In the genomic region with DNA sequence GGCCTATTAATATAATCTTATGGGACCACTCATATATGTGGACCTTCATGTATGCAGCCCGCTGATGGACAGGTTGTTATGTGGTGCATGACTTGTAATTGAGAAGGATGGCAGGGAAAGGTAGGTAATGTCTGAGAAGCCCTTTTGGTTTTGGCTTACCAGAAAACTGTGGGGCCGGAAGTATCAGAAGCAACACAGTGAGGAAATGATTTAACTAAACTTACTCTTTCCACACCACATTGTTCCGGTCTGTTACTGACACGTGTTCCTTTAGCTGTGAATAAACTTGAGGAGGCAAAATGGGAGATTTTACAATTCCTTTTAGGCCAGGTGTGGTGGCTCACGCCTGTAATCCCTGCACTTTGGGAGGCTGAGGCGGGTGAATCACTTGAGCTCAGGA, we compare ENCODE assay signal across 25 cellular contexts. TPM values are rescaled to one million over a fixed set of nuclear protein-coding genes. Genes with fewer than 3 reads are reported as not detected.
A peak's percentile ranks its signal among the peaks of the same experiment; 100 is the strongest.
DNase-seq lines count a peak whose midpoint lies in the region; ATAC-seq and TF ChIP-seq lines count a peak whose summit lies in the region.
"Had no signal": no experiment of that assay in that cellular context is flagged by ENCODE, and none has a peak within 500 bp of the region (broad histone marks: within the 10 kb centered on the region; RNA-seq: fewer than 3 reads in every experiment).

No MANE protein-coding gene starts in this region.

- H4K20me1 ChIP-seq in MM.1S (ENCODE audit: insufficient read depth, low read length): no peaks in the 10 kb centered on the region

- POLR2A ChIA-PET in activated CD4-positive, alpha-beta memory T cell treated with anti-CD3 and anti-CD28 coated beads, Interleukin-2, amount 10 ng/mL, durations not matched to agents 7 days and 5 days (lab: Charles Lee): interaction anchor here (0.9 kb wide), 1 partner anchor 9 kb away, joined by 3 read pairs; no protein-coding TSS in a partner anchor
- POLR2A ChIA-PET in activated CD4-positive, alpha-beta memory T cell treated with anti-CD3 and anti-CD28 coated beads for 36 hours (lab: Charles Lee): interaction anchor here (1.5 kb wide), 1 partner anchor 33 kb away, joined by 3 read pairs; the partner anchor contains the start of gene KIF1B
- POLR2A ChIA-PET in GM10248 (lab: Yijun Ruan, JAX): no interaction called here

- H3F3A ChIP-seq in MM.1S (ENCODE audit: insufficient read depth, low read length): no peaks in the 10 kb centered on the region

- no peak for TF ChIP-seq POLR2A in spleen (IDR thresholded peaks at IDR 0.05)

- no peak overlapping the region for H3K9ac ChIP-seq in MM.1S (ENCODE audit: low read length)

- peaks cover 2% of the 10 kb centered on the region for H3K9me3 Mint-ChIP-seq in activated CD4-positive, alpha-beta memory T cell treated with anti-CD3 and anti-CD28 coated beads, Interleukin-2, amount 10 ng/mL, durations not matched to agents 7 days and 5 days
- H3K9me3 Mint-ChIP-seq in activated CD4-positive, alpha-beta memory T cell treated with anti-CD3 and anti-CD28 coated beads for 36 hours: no peaks in the 10 kb centered on the region
- H3K9me3 Mint-ChIP-seq: CD4-positive, alpha-beta memory T cell; dendritic cell treated with granulocyte-macrophage colony-stimulating factor and Interleukin-4, amounts not matched to agents 40 ng/mL and 50 ng/mL, for 4 days; naive B cell had no signal

- H3K9me2 ChIP-seq in MM.1S (replicated peaks; ENCODE audit: insufficient read depth, low read length): no peaks in the 10 kb centered on the region

- no peak overlapping the region for H3K4me2 ChIP-seq in MM.1S (ENCODE audit: low read depth, low read length)

- H3K79me2 ChIP-seq in MM.1S (ENCODE audit: low read length): peaks cover 56% of the 10 kb centered on the region

- H3K4me1 ChIP-seq in MM.1S (ENCODE audit: low read length): no peaks in the 10 kb centered on the region
- peaks cover 0 to 23% (median 8%) of the 10 kb centered on the region in 6 donors for H3K4me1 ChIP-seq in spleen
- H3K4me1 ChIP-seq in ascending aorta: no peaks in the 10 kb centered on the region

- H2AFZ ChIP-seq in MM.1S (ENCODE audit: low read length): no peak overlapping the region

- DNase-seq in activated CD4-positive, alpha-beta memory T cell treated with anti-CD3 and anti-CD28 coated beads, Interleukin-2, amount 10 ng/mL, durations not matched to agents 7 days and 5 days: peak; percentile 19
- no peak for DNase-seq in activated CD4-positive, alpha-beta memory T cell treated with anti-CD3 and anti-CD28 coated beads for 36 hours
- DNase-seq in MM.1S (peak; percentile 34), spleen (no peak), GM10248 (ENCODE audit: extremely low spot score) (no peak), ascending aorta (ENCODE audit: low spot score in 2 of 2) (no peak), EL (no peak)
- DNase-seq: activated CD4-positive, alpha-beta T cell treated with anti-CD3 and anti-CD28 coated beads for 48 hours; activated CD8-positive, alpha-beta memory T cell treated with anti-CD3 and anti-CD28 coated beads, Interleukin-2, amount 50 U/mL, for 48 hours; activated effector memory CD4-positive, alpha-beta T cell treated with anti-CD3 and anti-CD28 coated beads, Interleukin-2, amount 50 U/mL, for 16 hours; activated naive CD8-positive, alpha-beta T cell treated with anti-CD3 and anti-CD28 coated beads, Interleukin-2, amount 10 ng/mL, durations not matched to agents 7 days and 5 days; central memory CD4-positive, alpha-beta T cell; KBM-7; left lung; naive B cell; NCI-H1436; NCI-H2081 treated with DMSO at 0.1 percent for 48 hours; NCI-H446; NCI-H82; stimulated activated naive CD8-positive, alpha-beta T cell treated with anti-CD3 and anti-CD28 coated beads, Interleukin-15, Interleukin-2, amounts not matched to agents 100 U/mL and 50 U/mL, for 24 hours; testis had no signal

- intact Hi-C loops in activated CD4-positive, alpha-beta memory T cell treated with anti-CD3 and anti-CD28 coated beads for 36 hours (cut with micrococcal nuclease): no loop called here
- intact Hi-C loops in spleen (cut with DNase I; ENCODE audit: low total_unique reads): no loop called here
- intact Hi-C loops in ascending aorta (cut with DNase I): no loop called here

- H3K27ac ChIP-seq in MM.1S (ENCODE audit: low read length): no peak overlapping the region; the same call in 1 of the 2 replicates
- H3K27ac ChIP-seq in spleen: peak overlapping the region in 7 of 8 donors; percentile 57 to 89 (median 83)
- H3K27ac ChIP-seq in ascending aorta: no peak overlapping the region
- H3K27ac ChIP-seq: testis had no signal

- H3K36me3 ChIP-seq in MM.1S (replicated peaks; ENCODE audit: insufficient read depth, low read length) (no peaks in the 10 kb centered on the region), spleen (no peaks in the 10 kb centered on the region), ascending aorta (no peaks in the 10 kb centered on the region)
- H3K36me3 ChIP-seq: left lung had no signal

- 56 to 81% (median 73%) methylated on average over 6 of the region's 6 CpGs for WGBS in spleen, 5 donors

- no peak overlapping the region for H3K4me3 Mint-ChIP-seq in activated CD4-positive, alpha-beta memory T cell treated with anti-CD3 and anti-CD28 coated beads, Interleukin-2, amount 10 ng/mL, durations not matched to agents 7 days and 5 days
- no peak overlapping the region for H3K4me3 Mint-ChIP-seq in activated CD4-positive, alpha-beta memory T cell treated with anti-CD3 and anti-CD28 coated beads for 36 hours
- H3K4me3 Mint-ChIP-seq: activated naive CD8-positive, alpha-beta T cell treated with anti-CD3 and anti-CD28 coated beads, Interleukin-2, amount 10 ng/mL, durations not matched to agents 7 days and 5 days; CD4-positive, alpha-beta memory T cell; dendritic cell treated with granulocyte-macrophage colony-stimulating factor and Interleukin-4, amounts not matched to agents 40 ng/mL and 50 ng/mL, for 4 days had no signal

- ATAC-seq in esophagus mucosa: peak; percentile 14
- ATAC-seq: left lung; SK-N-SH treated with all-trans-retinoic acid at 6 μM for 48 hours; stimulated activated naive CD8-positive, alpha-beta T cell treated with anti-CD3 and anti-CD28 coated beads, Interleukin-15, Interleukin-2, amounts not matched to agents 100 U/mL and 50 U/mL, for 24 hours had no signal

- peak overlapping the region; percentile 62 for H3K27ac Mint-ChIP-seq in activated CD4-positive, alpha-beta memory T cell treated with anti-CD3 and anti-CD28 coated beads, Interleukin-2, amount 10 ng/mL, durations not matched to agents 7 days and 5 days
- no peak overlapping the region for H3K27ac Mint-ChIP-seq in activated CD4-positive, alpha-beta memory T cell treated with anti-CD3 and anti-CD28 coated beads for 36 hours
- H3K27ac Mint-ChIP-seq: activated naive CD8-positive, alpha-beta T cell treated with anti-CD3 and anti-CD28 coated beads, Interleukin-2, amount 10 ng/mL, durations not matched to agents 7 days and 5 days; dendritic cell treated with granulocyte-macrophage colony-stimulating factor and Interleukin-4, amounts not matched to agents 40 ng/mL and 50 ng/mL, for 4 days had no signal

- peaks cover 7% of the 10 kb centered on the region for H3K36me3 Mint-ChIP-seq in activated CD4-positive, alpha-beta memory T cell treated with anti-CD3 and anti-CD28 coated beads, Interleukin-2, amount 10 ng/mL, durations not matched to agents 7 days and 5 days (ENCODE audit: low read depth)
- peaks cover 1% of the 10 kb centered on the region for H3K36me3 Mint-ChIP-seq in activated CD4-positive, alpha-beta memory T cell treated with anti-CD3 and anti-CD28 coated beads for 36 hours
- H3K36me3 Mint-ChIP-seq: naive B cell had no signal

- H3K4me1 Mint-ChIP-seq in activated CD4-positive, alpha-beta memory T cell treated with anti-CD3 and anti-CD28 coated beads, Interleukin-2, amount 10 ng/mL, durations not matched to agents 7 days and 5 days: peaks cover 13% of the 10 kb centered on the region
- peaks cover 6% of the 10 kb centered on the region for H3K4me1 Mint-ChIP-seq in activated CD4-positive, alpha-beta memory T cell treated with anti-CD3 and anti-CD28 coated beads for 36 hours (ENCODE audit: low read depth)

- H3K27me3 ChIP-seq in MM.1S (replicated peaks; ENCODE audit: insufficient read depth, low read length) (no peaks in the 10 kb centered on the region), spleen (replicated peaks in 1 of 7) (no peaks in the 10 kb centered on the region), ascending aorta (no peaks in the 10 kb centered on the region)
- H3K27me3 ChIP-seq: left lung, testis had no signal

- H3K4me3 ChIP-seq in MM.1S (ENCODE audit: low read length) (no peak overlapping the region), spleen (peak overlapping the region in 1 of 8 donors; percentile 35), ascending aorta (no peak overlapping the region)
- H3K4me3 ChIP-seq: left lung, testis had no signal

- CTCF ChIA-PET in activated CD4-positive, alpha-beta memory T cell treated with anti-CD3 and anti-CD28 coated beads, Interleukin-2, amount 10 ng/mL, durations not matched to agents 7 days and 5 days (lab: Charles Lee): no interaction called here
- CTCF ChIA-PET in activated CD4-positive, alpha-beta memory T cell treated with anti-CD3 and anti-CD28 coated beads for 36 hours (lab: Charles Lee): interaction anchor here (0.6 to 0.8 kb wide), 2 partner anchors 33 to 251 kb away, joined by 3 read pairs; no protein-coding TSS in a partner anchor
- CTCF ChIA-PET in GM10248 (lab: Yijun Ruan, JAX): no interaction called here

- no peak for TF ChIP-seq CTCF in MM.1S (IDR thresholded peaks at IDR 0.05; ENCODE audit: low read length)
- no peak for TF ChIP-seq CTCF in spleen (IDR thresholded peaks at IDR 0.05 in 8 of 11, conservative IDR thresholded peaks at IDR 0.05 in 3 of 11)
- TF ChIP-seq CTCF in GM10248 (IDR thresholded peaks at IDR 0.05; ENCODE audit: control extremely low read depth, extremely low read depth, low read depth, missing control alignments): no peak
- TF ChIP-seq CTCF in ascending aorta (IDR thresholded peaks at IDR 0.05): no peak

- H3K9me3 ChIP-seq in MM.1S (replicated peaks; ENCODE audit: insufficient read depth, low read length) (no peaks in the 10 kb centered on the region), spleen (no peaks in the 10 kb centered on the region), ascending aorta (no peaks in the 10 kb centered on the region)
- H3K9me3 ChIP-seq: left lung, testis had no signal

- H3K27me3 Mint-ChIP-seq in activated CD4-positive, alpha-beta memory T cell treated with anti-CD3 and anti-CD28 coated beads, Interleukin-2, amount 10 ng/mL, durations not matched to agents 7 days and 5 days: no peaks in the 10 kb centered on the region
- no peaks in the 10 kb centered on the region for H3K27me3 Mint-ChIP-seq in activated CD4-positive, alpha-beta memory T cell treated with anti-CD3 and anti-CD28 coated beads for 36 hours
- H3K27me3 Mint-ChIP-seq: activated naive CD8-positive, alpha-beta T cell treated with anti-CD3 and anti-CD28 coated beads, Interleukin-2, amount 10 ng/mL, durations not matched to agents 7 days and 5 days; CD4-positive, alpha-beta memory T cell; dendritic cell treated with granulocyte-macrophage colony-stimulating factor and Interleukin-4, amounts not matched to agents 40 ng/mL and 50 ng/mL, for 4 days; naive B cell had no signal

RNA-seq across cellular contexts. Expression of gene KIF1B, which starts 32.4 kb away (rescaled TPM):
- total RNA-seq in activated CD4-positive, alpha-beta memory T cell treated with anti-CD3 and anti-CD28 coated beads, Interleukin-2, amount 10 ng/mL, durations not matched to agents 7 days and 5 days: 10 to 100 TPM; 22.5 to 22.7 TPM
- total RNA-seq in activated CD4-positive, alpha-beta memory T cell treated with anti-CD3 and anti-CD28 coated beads for 36 hours: 10 to 100 TPM; 16.8 to 17.4 TPM
- total RNA-seq in esophagus mucosa (32.7 TPM), spleen (10 to 100 TPM; 29.9 to 53.5 (median 37.4) TPM), ascending aorta (13.4 TPM)
- 1 to 10 TPM; 1.6 to 4.8 (median 2.4) TPM for polyA plus RNA-seq in spleen

Comparison
In these comparisons a context has a peak if more than half of its experiments do, and no peak if none do; other contexts are left out.
1. DNase-seq: peak in activated CD4-positive, alpha-beta memory T cell treated with anti-CD3 and anti-CD28 coated beads, Interleukin-2, amount 10 ng/mL, durations not matched to agents 7 days and 5 days (single experiment) and MM.1S (single experiment); none in activated CD4-positive, alpha-beta memory T cell treated with anti-CD3 and anti-CD28 coated beads for 36 hours (single experiment), spleen (single experiment), GM10248 (single experiment), ascending aorta (0 of 2) and EL (single experiment).
2. H3K27ac ChIP-seq: peak in spleen (7 of 8); none in MM.1S (single experiment) and ascending aorta (0 of 2).